Comparison of ENCODE assay signal across 11 cellular contexts in the genomic region with DNA sequence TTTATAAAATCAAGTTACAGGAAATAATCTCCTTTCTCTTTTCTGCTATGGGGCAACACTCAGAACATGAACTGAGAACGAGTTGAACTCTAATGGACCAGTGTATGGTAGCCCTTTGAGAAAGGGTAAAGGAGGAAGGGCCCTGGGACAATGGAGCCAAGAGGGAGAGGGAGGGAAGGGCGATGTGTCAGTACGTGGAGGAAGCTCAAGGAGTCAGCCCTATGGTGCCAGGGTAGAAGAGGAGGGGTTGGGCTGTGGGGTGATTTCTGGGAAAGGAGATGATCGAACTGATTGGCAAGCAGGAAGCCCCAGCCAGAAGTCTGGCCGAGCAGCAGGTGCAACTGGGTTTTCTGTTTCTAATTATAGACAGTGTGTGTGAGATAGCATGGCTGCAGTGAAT. TPM values are rescaled to one million over a fixed set of nuclear protein-coding genes. Genes with fewer than 3 reads are reported as not detected.
DNase-seq lines count a peak whose midpoint lies in the region; ATAC-seq, FAIRE-seq and TF ChIP-seq lines count a peak whose summit lies in the region.
"Had no signal": no experiment of that assay in that cellular context is flagged by ENCODE, and none has a peak within 500 bp of the region (broad histone marks: within the 10 kb centered on the region; RNA-seq: fewer than 3 reads in every experiment).

No MANE protein-coding gene starts in this region.

- H2AFZ ChIP-seq in OCI-LY3 (ENCODE audit: low read depth, low read length) (0 out of 2 replicates have a peak overlapping the region, but pooled peaks have one; percentile 16), astrocyte (ENCODE audit: low read depth, low read length) (no peak overlapping the region)

- H3K9ac ChIP-seq in OCI-LY3 (ENCODE audit: low read length) (no peak overlapping the region), astrocyte (ENCODE audit: low read length) (no peak overlapping the region)

- peak; percentile 70 for DNase-seq in activated CD4-positive, alpha-beta T cell treated with anti-CD3 and anti-CD28 coated beads for 36 hours
- DNase-seq in activated CD4-positive, alpha-beta T cell treated with anti-CD3 and anti-CD28 coated beads, Interleukin-2, amount 50 U/mL, for 1 hour: no peak
- DNase-seq in astrocyte (ENCODE audit: low read depth): no peak
- DNase-seq in spleen: no peak
- DNase-seq in stimulated activated naive B cell treated with anti-CD40 and anti-IgM and Interleukin-4, amounts not matched to agents 10 μg/mL and 1 μg/mL and 100 μg/mL, for 72 hours: no peak
- DNase-seq in pons (ENCODE audit: low spot score): no peak

- H3K4me3 ChIP-seq in OCI-LY3 (ENCODE audit: low read length): no peak overlapping the region
- H3K4me3 ChIP-seq in astrocyte (ENCODE audit: insufficient read depth, low read depth, low read length): no peak overlapping the region
- H3K4me3 ChIP-seq in spleen: no peak overlapping the region

- no peaks in the 10 kb centered on the region for H3K27me3 Mint-ChIP-seq in activated CD4-positive, alpha-beta T cell treated with anti-CD3 and anti-CD28 coated beads for 36 hours
- H3K27me3 Mint-ChIP-seq in astrocyte (ENCODE audit: low read depth, unreplicated experiment): peaks cover 2% of the 10 kb centered on the region
- no peaks in the 10 kb centered on the region for H3K27me3 Mint-ChIP-seq in stimulated activated naive B cell treated with anti-CD40 and anti-IgM and Interleukin-4, amounts not matched to agents 10 μg/mL and 1 μg/mL and 100 μg/mL, for 72 hours

- H3K4me1 Mint-ChIP-seq in activated CD4-positive, alpha-beta T cell treated with anti-CD3 and anti-CD28 coated beads for 36 hours: peaks cover 58% of the 10 kb centered on the region
- H3K4me1 Mint-ChIP-seq in astrocyte (ENCODE audit: low read depth, unreplicated experiment): peaks cover 9% of the 10 kb centered on the region
- H3K4me1 Mint-ChIP-seq in stimulated activated naive B cell treated with anti-CD40 and anti-IgM and Interleukin-4, amounts not matched to agents 10 μg/mL and 1 μg/mL and 100 μg/mL, for 72 hours: peaks cover 29 to 38% of the 10 kb centered on the region in 2 donors

- H3K9me3 Mint-ChIP-seq in activated CD4-positive, alpha-beta T cell treated with anti-CD3 and anti-CD28 coated beads for 36 hours (ENCODE audit: low read depth): no peaks in the 10 kb centered on the region
- H3K9me3 Mint-ChIP-seq in astrocyte (ENCODE audit: unreplicated experiment): no peaks in the 10 kb centered on the region
- no peaks in the 10 kb centered on the region for H3K9me3 Mint-ChIP-seq in stimulated activated naive B cell treated with anti-CD40 and anti-IgM and Interleukin-4, amounts not matched to agents 10 μg/mL and 1 μg/mL and 100 μg/mL, for 72 hours
- H3K9me3 Mint-ChIP-seq: neural crest cell had no signal

- H3K27ac Mint-ChIP-seq in activated CD4-positive, alpha-beta T cell treated with anti-CD3 and anti-CD28 coated beads for 36 hours: peak overlapping the region; percentile 84
- peak overlapping the region; percentile 1 for H3K27ac Mint-ChIP-seq in astrocyte (ENCODE audit: unreplicated experiment)
- H3K27ac Mint-ChIP-seq in stimulated activated naive B cell treated with anti-CD40 and anti-IgM and Interleukin-4, amounts not matched to agents 10 μg/mL and 1 μg/mL and 100 μg/mL, for 72 hours: no peak overlapping the region

- TF ChIP-seq CTCF in OCI-LY3 (IDR thresholded peaks at IDR 0.05; ENCODE audit: low read depth, low read length) (no peak), astrocyte (IDR thresholded peaks at IDR 0.05; ENCODE audit: insufficient read depth, low read depth, low read length) (no peak), spleen (IDR thresholded peaks at IDR 0.05 in 8 of 11, conservative IDR thresholded peaks at IDR 0.05 in 3 of 11) (no peak)

- POLR2A ChIA-PET in activated CD4-positive, alpha-beta T cell treated with anti-CD3 and anti-CD28 coated beads for 36 hours (lab: Charles Lee): no interaction called here

- peak overlapping the region; percentile 28 for H3K4me3 Mint-ChIP-seq in activated CD4-positive, alpha-beta T cell treated with anti-CD3 and anti-CD28 coated beads for 36 hours
- peak overlapping the region; percentile 29 for H3K4me3 Mint-ChIP-seq in astrocyte (ENCODE audit: unreplicated experiment)
- no peak overlapping the region for H3K4me3 Mint-ChIP-seq in stimulated activated naive B cell treated with anti-CD40 and anti-IgM and Interleukin-4, amounts not matched to agents 10 μg/mL and 1 μg/mL and 100 μg/mL, for 72 hours
- H3K4me3 Mint-ChIP-seq: neural crest cell had no signal

- ATAC-seq in activated CD4-positive, alpha-beta T cell treated with anti-CD3 and anti-CD28 coated beads for 36 hours: peak; percentile 10
- no peak for ATAC-seq in GM21423 (IDR thresholded peaks at IDR 0.05; ENCODE audit: unreplicated experiment)
- ATAC-seq in stimulated activated naive B cell treated with anti-CD40 and anti-IgM and Interleukin-4, amounts not matched to agents 10 μg/mL and 1 μg/mL and 100 μg/mL, for 72 hours (replicated peaks): no peak
- ATAC-seq: Panc1 had no signal

- intact Hi-C loops in activated CD4-positive, alpha-beta T cell treated with anti-CD3 and anti-CD28 coated beads for 36 hours (cut with DNase I, micrococcal nuclease): loop anchor here (2.0 to 10.0 kb wide), 7 partner anchors 114 to 744 kb away; a partner anchor contains a TSS
- intact Hi-C loops in spleen (cut with DNase I; ENCODE audit: low total_unique reads): loop anchor here (10.0 kb wide), 2 partner anchors 197 to 287 kb away; no protein-coding TSS in a partner anchor

- H3K4me2 ChIP-seq in OCI-LY3 (ENCODE audit: low read length) (peak overlapping the region; percentile 33), astrocyte (ENCODE audit: low read length) (no peak overlapping the region)

- peaks cover 60% of the 10 kb centered on the region for H3K4me1 ChIP-seq in OCI-LY3 (ENCODE audit: low read length)
- peaks cover 4% of the 10 kb centered on the region for H3K4me1 ChIP-seq in astrocyte (ENCODE audit: insufficient read depth, low read length)
- H3K4me1 ChIP-seq in spleen: peaks cover 5 to 64% (median 50%) of the 10 kb centered on the region in 6 donors

- 11 to 25% (median 20%) methylated on average over 5 of the region's 5 CpGs for WGBS in spleen, 5 donors

- H3K27me3 ChIP-seq in OCI-LY3 (ENCODE audit: low read depth, low read length) (0 out of 2 replicates have a peak, but pooled peaks cover under 1% of the 10 kb centered on the region), astrocyte (ENCODE audit: insufficient read depth, low read length) (peaks cover 8% of the 10 kb centered on the region), spleen (replicated peaks in 1 of 7) (no peaks in the 10 kb centered on the region)

- H3K9me3 ChIP-seq in OCI-LY3 (ENCODE audit: insufficient read depth, low read length): no peaks in the 10 kb centered on the region
- H3K9me3 ChIP-seq in astrocyte (ENCODE audit: insufficient read depth, low read depth, low read length): no peaks in the 10 kb centered on the region
- H3K9me3 ChIP-seq in spleen: no peaks in the 10 kb centered on the region

- no peak for TF ChIP-seq POLR2A in spleen (IDR thresholded peaks at IDR 0.05)

- H3K27ac ChIP-seq in OCI-LY3 (ENCODE audit: low read length) (peak overlapping the region; percentile 4; the same call in 1 of the 2 replicates), astrocyte (ENCODE audit: low read depth, low read length) (no peak overlapping the region), spleen (peak overlapping the region in 5 of 8 donors; percentile 9 to 96 (median 66))
- H3K27ac ChIP-seq: C4-2B had no signal

- H3K79me2 ChIP-seq in OCI-LY3 (ENCODE audit: low read length): no peaks in the 10 kb centered on the region
- H3K79me2 ChIP-seq in astrocyte (ENCODE audit: insufficient read depth, low read length): no peaks in the 10 kb centered on the region

- H4K20me1 ChIP-seq in OCI-LY3 (ENCODE audit: insufficient read depth, low read length) (no peaks in the 10 kb centered on the region), astrocyte (ENCODE audit: insufficient read depth, low read length) (no peaks in the 10 kb centered on the region)

- H3K36me3 ChIP-seq in OCI-LY3 (replicated peaks; ENCODE audit: low read depth, low read length) (no peaks in the 10 kb centered on the region), astrocyte (ENCODE audit: insufficient read depth, low read length) (no peaks in the 10 kb centered on the region), spleen (no peaks in the 10 kb centered on the region)

- no peaks in the 10 kb centered on the region for H3K36me3 Mint-ChIP-seq in activated CD4-positive, alpha-beta T cell treated with anti-CD3 and anti-CD28 coated beads for 36 hours (ENCODE audit: low read depth)
- H3K36me3 Mint-ChIP-seq in astrocyte (ENCODE audit: low read depth, unreplicated experiment): no peaks in the 10 kb centered on the region
- no peaks in the 10 kb centered on the region for H3K36me3 Mint-ChIP-seq in stimulated activated naive B cell treated with anti-CD40 and anti-IgM and Interleukin-4, amounts not matched to agents 10 μg/mL and 1 μg/mL and 100 μg/mL, for 72 hours

- CTCF ChIA-PET in activated CD4-positive, alpha-beta T cell treated with anti-CD3 and anti-CD28 coated beads for 36 hours (lab: Charles Lee): interaction anchor here (0.5 to 3.5 kb wide), 7 partner anchors 25 to 289 kb away, joined by 3 to 26 read pairs (median 4); no protein-coding TSS in a partner anchor

- no peak for FAIRE-seq in astrocyte (lab: Jason Lieb, UNC)

RNA-seq across cellular contexts. Expression of a gene that starts 4.3 kb away (rescaled TPM):
- total RNA-seq in activated CD4-positive, alpha-beta T cell treated with anti-CD3 and anti-CD28 coated beads for 36 hours: 10 to 100 TPM; 14.0 to 17.6 TPM
- 83.5 and 92.4 TPM in 2 replicates for total RNA-seq in astrocyte
- total RNA-seq in spleen: 10 to 100 TPM; 23.6 to 38.3 (median 27.8) TPM
- 1 to 10 TPM; 7.2 to 9.5 (median 7.7) TPM for polyA plus RNA-seq in spleen

RNA-seq across cellular contexts. Expression of a gene that starts 50.6 kb away (rescaled TPM):
- 100 to 1,000 TPM; 165 to 167 TPM for total RNA-seq in activated CD4-positive, alpha-beta T cell treated with anti-CD3 and anti-CD28 coated beads for 36 hours
- total RNA-seq in astrocyte (235 and 254 TPM in 2 replicates), spleen (100 to 1,000 TPM; 293 to 392 (median 319) TPM)
- polyA plus RNA-seq in spleen: 10 to 100 TPM; 36.2 to 72.3 (median 52.9) TPM

Comparison
In these comparisons a context has a peak if more than half of its experiments do, and no peak if none do; other contexts are left out.
1. H3K4me3 Mint-ChIP-seq: peak in activated CD4-positive, alpha-beta T cell treated with anti-CD3 and anti-CD28 coated beads for 36 hours (single experiment) and astrocyte (single experiment); none in stimulated activated naive B cell treated with anti-CD40 and anti-IgM and Interleukin-4, amounts not matched to agents 10 μg/mL and 1 μg/mL and 100 μg/mL, for 72 hours (0 of 2).